12 cellular contexts compared by ENCODE assay signal in the genomic region with DNA sequence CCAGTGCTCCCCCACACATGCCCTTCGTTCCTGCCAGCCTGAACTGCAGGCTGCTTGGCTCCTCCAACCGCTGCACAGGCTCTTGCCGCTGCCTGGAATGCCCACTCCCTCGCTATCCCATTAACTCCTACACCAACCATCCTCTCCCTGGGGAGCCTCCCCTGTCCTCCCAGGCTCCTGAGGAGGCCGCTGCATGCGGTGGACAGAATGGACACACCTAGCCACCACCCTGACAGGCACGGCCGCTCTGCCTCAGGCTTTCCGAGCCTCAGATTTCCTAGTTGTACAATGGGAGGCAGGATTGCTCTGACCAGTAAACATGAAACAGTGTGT. TPM values are rescaled to one million over a fixed set of nuclear protein-coding genes. Genes with fewer than 3 reads are reported as not detected.
DNase-seq lines count a peak whose midpoint lies in the region; ATAC-seq and TF ChIP-seq lines count a peak whose summit lies in the region.
"Had no signal": no experiment of that assay in that cellular context is flagged by ENCODE, and none has a peak within 500 bp of the region (broad histone marks: within the 10 kb centered on the region; RNA-seq: fewer than 3 reads in every experiment).

No MANE protein-coding gene starts in this region.

- no TSS peak for BruUV-seq in Caco-2 (replicated peaks; lab: Mats Ljungman, UMichigan)

- intact Hi-C loops in Caco-2 (cut with micrococcal nuclease; ENCODE audit: unreplicated experiment): no loop called here
- intact Hi-C loops in activated B cell treated with CpG ODN at 0.5 μM for 24 hours (cut with micrococcal nuclease): no loop called here

- H3K27ac Mint-ChIP-seq in Caco-2 (ENCODE audit: unreplicated experiment): peak overlapping the region; percentile 82
- H3K27ac Mint-ChIP-seq in activated B cell treated with CpG ODN at 0.5 μM for 24 hours: no peak overlapping the region
- peak overlapping the region; percentile 97 for H3K27ac Mint-ChIP-seq in progenitor cell of endocrine pancreas

- POLR2A ChIA-PET in Caco-2 (lab: Charles Lee): no interaction called here
- POLR2A ChIA-PET in activated B cell treated with CpG ODN at 0.5 μM for 24 hours (lab: Charles Lee): no interaction called here

- H3K27ac ChIP-seq in hepatocyte: peak overlapping the region; percentile 96
- H3K27ac ChIP-seq: foreskin keratinocyte, GM23248 had no signal

- no peaks in the 10 kb centered on the region for H3K9me2 ChIP-seq in hepatocyte (replicated peaks; ENCODE audit: insufficient read depth)

- WGBS in hepatocyte (ENCODE audit: low lambda C conversion rate, missing lambda C conversion rate): 76% methylated on average over 9 of the region's 9 CpGs

- H3K27me3 ChIP-seq in Caco-2 (replicated peaks; ENCODE audit: control insufficient read depth, insufficient read depth, low read length) (no peaks in the 10 kb centered on the region), hepatocyte (no peaks in the 10 kb centered on the region)
- H3K27me3 ChIP-seq: foreskin keratinocyte had no signal

- H3K9me3 Mint-ChIP-seq in Caco-2 (ENCODE audit: unreplicated experiment) (no peaks in the 10 kb centered on the region), activated B cell treated with CpG ODN at 0.5 μM for 24 hours (no peaks in the 10 kb centered on the region), progenitor cell of endocrine pancreas (ENCODE audit: low read depth) (no peaks in the 10 kb centered on the region)

- H3K4me1 ChIP-seq in Caco-2 (peaks cover 49% of the 10 kb centered on the region), hepatocyte (ENCODE audit: insufficient read depth) (peaks cover 60% of the 10 kb centered on the region)

- peaks cover 48% of the 10 kb centered on the region for H4K20me1 ChIP-seq in hepatocyte (ENCODE audit: insufficient read depth, poor library complexity, severe bottlenecking)

- H3K36me3 ChIP-seq in Caco-2 (ENCODE audit: control insufficient read depth, insufficient read depth, low read length) (peaks cover 6% of the 10 kb centered on the region), hepatocyte (replicated peaks; ENCODE audit: insufficient read depth, low read depth) (no peaks in the 10 kb centered on the region)

- peaks cover 87% of the 10 kb centered on the region for H3K79me2 ChIP-seq in hepatocyte

- H3K4me1 Mint-ChIP-seq in Caco-2 (ENCODE audit: low read depth, unreplicated experiment): peaks cover 57% of the 10 kb centered on the region
- peaks cover 5% of the 10 kb centered on the region for H3K4me1 Mint-ChIP-seq in activated B cell treated with CpG ODN at 0.5 μM for 24 hours
- peaks cover 60% of the 10 kb centered on the region for H3K4me1 Mint-ChIP-seq in progenitor cell of endocrine pancreas (ENCODE audit: low read depth)

- H3K4me2 ChIP-seq in hepatocyte: peak overlapping the region; percentile 97

- ATAC-seq in activated B cell treated with CpG ODN at 0.5 μM for 24 hours (ENCODE audit: low read depth): no peak
- ATAC-seq: foreskin keratinocyte had no signal

- no peak for DNase-seq in Caco-2
- DNase-seq in activated B cell treated with CpG ODN at 0.5 μM for 24 hours: no peak
- DNase-seq in hepatocyte (ENCODE audit: low spot score): no peak
- no peak for DNase-seq in progenitor cell of endocrine pancreas (ENCODE audit: low spot score, unreplicated experiment)
- DNase-seq in NOMO-1 treated with DMSO at 0.1 percent for 48 hours (lab: John Stamatoyannopoulos, UW; ENCODE audit: unreplicated experiment): no peak
- DNase-seq in OCI-M2 (lab: John Stamatoyannopoulos, UW; ENCODE audit: unreplicated experiment): no peak
- DNase-seq in occipital lobe (lab: John Stamatoyannopoulos, UW): no peak
- no peak for DNase-seq in amniotic stem cell (lab: John Stamatoyannopoulos, UW)
- DNase-seq: activated CD4-positive, alpha-beta T cell treated with anti-CD3 and anti-CD28 coated beads for 4 hours; foreskin keratinocyte had no signal

- no peaks in the 10 kb centered on the region for H3K9me3 ChIP-seq in Caco-2
- no peaks in the 10 kb centered on the region for H3K9me3 ChIP-seq in hepatocyte (ENCODE audit: low read depth)

- peak overlapping the region; percentile 84; the same call in 1 of the 2 replicates for H3K4me3 ChIP-seq in Caco-2 (ENCODE audit: low read depth, low read length)
- H3K4me3 ChIP-seq in hepatocyte: no peak overlapping the region

- H2AFZ ChIP-seq in hepatocyte: no peak overlapping the region
- H2AFZ ChIP-seq: GM23248 had no signal

- H3K4me3 Mint-ChIP-seq in Caco-2 (ENCODE audit: unreplicated experiment): peak overlapping the region; percentile 98
- peak overlapping the region; percentile 51 for H3K4me3 Mint-ChIP-seq in activated B cell treated with CpG ODN at 0.5 μM for 24 hours
- H3K4me3 Mint-ChIP-seq in progenitor cell of endocrine pancreas (ENCODE audit: low read depth): peak overlapping the region; percentile 88

- H3K36me3 Mint-ChIP-seq in Caco-2 (ENCODE audit: insufficient read depth, unreplicated experiment) (peaks cover 72% of the 10 kb centered on the region), activated B cell treated with CpG ODN at 0.5 μM for 24 hours (ENCODE audit: low read depth) (peaks cover 6% of the 10 kb centered on the region), progenitor cell of endocrine pancreas (ENCODE audit: insufficient read depth) (peaks cover 13% of the 10 kb centered on the region)

- TF ChIP-seq CTCF in Caco-2 (IDR thresholded peaks at IDR 0.05; ENCODE audit: insufficient read depth in 1 of 2, low read depth in 1 of 2, low read length in 1 of 2, severe bottlenecking in 1 of 2, unreplicated experiment in 1 of 2) (no peak), activated B cell treated with CpG ODN at 0.5 μM for 24 hours (IDR thresholded peaks at IDR 0.05) (no peak), hepatocyte (IDR thresholded peaks at IDR 0.05; ENCODE audit: poor library complexity) (no peak), progenitor cell of endocrine pancreas (IDR thresholded peaks at IDR 0.05; ENCODE audit: unreplicated experiment) (no peak)

- CTCF ChIA-PET in Caco-2 (lab: Charles Lee): interaction anchor here (0.6 kb wide), 1 partner anchor 20 kb away, joined by 3 read pairs; no protein-coding TSS in a partner anchor
- CTCF ChIA-PET in activated B cell treated with CpG ODN at 0.5 μM for 24 hours (lab: Charles Lee): no interaction called here

- H3K27me3 Mint-ChIP-seq in Caco-2 (ENCODE audit: insufficient read depth, unreplicated experiment) (no peaks in the 10 kb centered on the region), activated B cell treated with CpG ODN at 0.5 μM for 24 hours (peaks cover 9% of the 10 kb centered on the region), progenitor cell of endocrine pancreas (no peaks in the 10 kb centered on the region)

RNA-seq across cellular contexts. Expression of a gene that starts 2.3 kb away (rescaled TPM):
- total RNA-seq in Caco-2 (2022) (149 and 164 TPM in 2 replicates), activated B cell treated with CpG ODN at 0.5 μM for 24 hours (3.5 and 5.4 TPM in 2 replicates), hepatocyte (73.2 and 74.5 TPM in 2 replicates), progenitor cell of endocrine pancreas (535 and 543 TPM in 2 replicates), occipital lobe (26.8 TPM)
- polyA plus RNA-seq in hepatocyte: 71.3 and 79.0 TPM in 2 replicates

RNA-seq across cellular contexts. Expression of a gene that starts 12.3 kb away (rescaled TPM):
- total RNA-seq in Caco-2 (2022): 48.9 and 59.5 TPM in 2 replicates
- 8.7 and 8.8 TPM in 2 replicates for total RNA-seq in activated B cell treated with CpG ODN at 0.5 μM for 24 hours
- total RNA-seq in hepatocyte: 28.1 and 30.4 TPM in 2 replicates
- polyA plus RNA-seq in hepatocyte: 30.8 and 32.0 TPM in 2 replicates
- total RNA-seq in progenitor cell of endocrine pancreas: 11.4 and 13.2 TPM in 2 replicates
- total RNA-seq in occipital lobe: 7.5 TPM

RNA-seq across cellular contexts. Expression of a gene that starts 12.5 kb away (rescaled TPM):
- total RNA-seq in Caco-2 (2022) (205 and 227 TPM in 2 replicates), activated B cell treated with CpG ODN at 0.5 μM for 24 hours (216 and 296 TPM in 2 replicates), hepatocyte (345 and 381 TPM in 2 replicates), progenitor cell of endocrine pancreas (236 and 253 TPM in 2 replicates), occipital lobe (61.3 TPM)
- polyA plus RNA-seq in hepatocyte: 503 and 581 TPM in 2 replicates

RNA-seq across cellular contexts. Expression of a gene that starts 18.9 kb away (rescaled TPM):
- total RNA-seq in Caco-2 (2022): 14.4 and 15.9 TPM in 2 replicates
- 10.5 and 14.6 TPM in 2 replicates for total RNA-seq in activated B cell treated with CpG ODN at 0.5 μM for 24 hours
- total RNA-seq in hepatocyte: 4.5 and 4.9 TPM in 2 replicates
- polyA plus RNA-seq in hepatocyte: 4.3 and 6.7 TPM in 2 replicates
- 13.8 and 15.2 TPM in 2 replicates for total RNA-seq in progenitor cell of endocrine pancreas
- 5.9 TPM for total RNA-seq in occipital lobe

RNA-seq across cellular contexts. Expression of a gene that starts 55.6 kb away (rescaled TPM):
- total RNA-seq in Caco-2 (2022) (1.7 and 2.3 TPM in 2 replicates), activated B cell treated with CpG ODN at 0.5 μM for 24 hours (not detected in 2 replicates), hepatocyte (not detected in 2 replicates), progenitor cell of endocrine pancreas (0.20 and 0.38 TPM in 2 replicates), occipital lobe (2.5 TPM)
- 0.18 TPM in 1 of 2 replicates, not detected in the other for polyA plus RNA-seq in hepatocyte
- total RNA-seq: foreskin keratinocyte, GM23248, M059J had no signal
- polyA plus RNA-seq: foreskin keratinocyte, GM23248 had no signal
